26 cellular contexts compared by ENCODE assay signal in genomic region chr4:148495463-148495862, GRCh38.
"Had no signal": no experiment of that assay in that cellular context is flagged by ENCODE, and none has a peak within 500 bp of the region (broad histone marks: within the 10 kb centered on the region; RNA-seq: fewer than 3 reads in every experiment).

No MANE protein-coding gene starts in this region.

- H3K27ac Mint-ChIP-seq: activated CD8-positive, alpha-beta memory T cell treated with anti-CD3 and anti-CD28 coated beads, Interleukin-2, amount 10 ng/mL, durations not matched to agents 7 days and 5 days; activated naive CD4-positive, alpha-beta T cell treated with anti-CD3 and anti-CD28 coated beads, Interleukin-2, amount 50 U/mL, for 24 hours; activated T-cell treated with anti-CD3 and anti-CD28 coated beads, Interleukin-2, amount 50 U/mL, for 24 hours; activated T-helper 1 cell treated with anti-CD3 and anti-CD28 coated beads, Interleukin-12 subunit alpha, Interleukin-12 subunit beta, Interleukin-2, Interleukin-4 antibody, amounts not matched to agents 30 ng/mL and 10 ng/mL and 1 ng/mL, durations not matched to agents 14 hours and 24 hours and 36 hours had no signal

- H3K36me3 ChIP-seq: brain microvascular endothelial cell, Peyer's patch, SJSA1 had no signal

- H3K4me1 ChIP-seq: Peyer's patch, SJSA1 had no signal

- H3K4me3 ChIP-seq: Peyer's patch, SJSA1 had no signal

- H3K36me3 Mint-ChIP-seq: activated CD8-positive, alpha-beta memory T cell treated with anti-CD3 and anti-CD28 coated beads, Interleukin-2, amount 10 ng/mL, durations not matched to agents 7 days and 5 days had no signal

- ATAC-seq: activated CD8-positive, alpha-beta memory T cell treated with anti-CD3 and anti-CD28 coated beads, Interleukin-2, amount 10 ng/mL, durations not matched to agents 7 days and 5 days; SK-N-SH treated with all-trans-retinoic acid at 6 μM for 48 hours had no signal

- H3K9me3 Mint-ChIP-seq: activated naive CD4-positive, alpha-beta T cell treated with anti-CD3 and anti-CD28 coated beads, Interleukin-2, amount 50 U/mL, for 24 hours; activated T-helper 1 cell treated with anti-CD3 and anti-CD28 coated beads, Interleukin-12 subunit alpha, Interleukin-12 subunit beta, Interleukin-2, Interleukin-4 antibody, amounts not matched to agents 30 ng/mL and 10 ng/mL and 1 ng/mL, durations not matched to agents 14 hours and 24 hours and 36 hours had no signal

- DNase-seq: activated CD4-positive, alpha-beta T cell treated with anti-CD3 and anti-CD28 coated beads for 48 hours; activated CD4-positive, alpha-beta T cell treated with anti-CD3 and anti-CD28 coated beads, Interleukin-2, amount 50 U/mL, for 4 hours; activated CD4-positive, CD25-positive, alpha-beta regulatory T cell treated with anti-CD3 and anti-CD28 coated beads, Interleukin-2, amount 50 U/mL, for 72 hours; activated CD8-positive, alpha-beta memory T cell treated with anti-CD3 and anti-CD28 coated beads, Interleukin-2, amount 10 ng/mL, durations not matched to agents 7 days and 5 days; activated effector memory CD4-positive, alpha-beta T cell treated with Interleukin-2 at 50 U/mL for 16 hours; activated naive CD4-positive, alpha-beta T cell; activated T-cell treated with anti-CD3 and anti-CD28 coated beads, Interleukin-2, amount 50 U/mL, for 24 hours; brain microvascular endothelial cell; cerebellar nuclear complex; KG1; MV-4-11; NCI-H1092 treated with DMSO at 0.1 percent for 48 hours; NCI-H1436; NCI-H1694 treated with DMSO at 0.1 percent for 48 hours; NCI-H2029 treated with DMSO at 0.1 percent for 48 hours; NCI-H510A treated with DMSO at 0.1 percent for 48 hours; NCI-H69; NK-92 treated with Interleukin-12 subunit alpha and Interleukin-12 subunit beta, amount 100 ng/mL, for 24 hours; Peyer's patch; Right ventricle myocardium superior; SW 1271 had no signal

- H3K27me3 Mint-ChIP-seq: activated naive CD4-positive, alpha-beta T cell treated with anti-CD3 and anti-CD28 coated beads, Interleukin-2, amount 50 U/mL, for 24 hours; activated T-cell treated with anti-CD3 and anti-CD28 coated beads, Interleukin-2, amount 50 U/mL, for 24 hours had no signal

- H3K27ac ChIP-seq: brain microvascular endothelial cell, Peyer's patch, RWPE1, SJSA1 had no signal

- H3K9me3 ChIP-seq: Peyer's patch, SJSA1 had no signal

- H3K4me1 Mint-ChIP-seq: activated CD8-positive, alpha-beta memory T cell treated with anti-CD3 and anti-CD28 coated beads, Interleukin-2, amount 10 ng/mL, durations not matched to agents 7 days and 5 days; activated naive CD4-positive, alpha-beta T cell treated with anti-CD3 and anti-CD28 coated beads, Interleukin-2, amount 50 U/mL, for 24 hours had no signal

- H3K4me3 Mint-ChIP-seq: activated CD8-positive, alpha-beta memory T cell treated with anti-CD3 and anti-CD28 coated beads, Interleukin-2, amount 10 ng/mL, durations not matched to agents 7 days and 5 days; activated naive CD4-positive, alpha-beta T cell treated with anti-CD3 and anti-CD28 coated beads, Interleukin-2, amount 50 U/mL, for 24 hours; activated T-cell treated with anti-CD3 and anti-CD28 coated beads, Interleukin-2, amount 50 U/mL, for 24 hours; activated T-helper 1 cell treated with anti-CD3 and anti-CD28 coated beads, Interleukin-12 subunit alpha, Interleukin-12 subunit beta, Interleukin-2, Interleukin-4 antibody, amounts not matched to agents 30 ng/mL and 10 ng/mL and 1 ng/mL, durations not matched to agents 14 hours and 24 hours and 36 hours had no signal

- H3K27me3 ChIP-seq: brain microvascular endothelial cell, Peyer's patch, SJSA1 had no signal
